In the genomic region with DNA sequence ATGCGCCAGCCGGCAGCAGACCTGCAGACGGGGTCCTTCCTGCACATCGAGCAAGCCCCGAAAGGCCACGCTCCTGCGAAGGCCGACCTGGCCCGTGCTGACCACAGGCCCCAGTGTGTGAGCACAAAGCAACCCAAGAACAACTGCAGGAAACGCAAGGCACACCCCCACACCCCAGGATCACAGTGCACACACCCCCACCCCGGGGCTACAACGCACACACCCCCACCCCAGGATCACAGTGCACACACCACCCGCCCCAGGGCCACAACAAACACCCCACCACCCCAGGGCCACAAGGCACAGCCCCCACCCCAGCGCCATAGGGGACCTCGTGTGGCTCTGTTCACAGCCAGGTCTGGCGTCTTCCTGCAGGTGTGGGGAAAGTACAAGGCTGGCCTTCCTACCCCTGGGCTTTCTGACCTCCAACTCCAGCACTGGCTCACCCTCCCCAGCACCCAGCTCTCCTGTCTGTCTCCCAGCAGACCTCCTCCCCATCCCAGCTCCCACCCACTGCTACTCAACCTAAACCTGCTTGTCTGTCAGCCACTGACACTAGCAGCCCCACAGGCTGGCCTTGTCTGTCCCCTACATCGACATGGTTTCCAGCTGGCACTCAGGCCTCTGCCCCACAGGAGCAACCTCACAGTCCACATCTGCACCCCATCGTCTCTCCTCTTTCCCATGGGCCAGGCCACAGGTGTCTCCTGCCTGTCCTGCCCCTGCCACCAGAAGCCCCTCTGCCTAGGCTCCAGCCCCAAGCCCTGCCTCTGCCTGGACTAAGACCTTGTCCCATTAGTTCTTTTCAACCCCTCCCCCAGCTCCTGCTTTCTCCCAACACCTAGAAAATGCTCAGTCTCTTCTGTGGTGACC, we compare ENCODE assay signal across 23 cellular contexts. TPM values are rescaled to one million over a fixed set of nuclear protein-coding genes. Genes with fewer than 3 reads are reported as not detected.
A peak's percentile ranks its signal among the peaks of the same experiment; 100 is the strongest.
DNase-seq lines count a peak whose midpoint lies in the region; ATAC-seq and TF ChIP-seq lines count a peak whose summit lies in the region.
"Had no signal": no experiment of that assay in that cellular context is flagged by ENCODE, and none has a peak within 500 bp of the region (broad histone marks: within the 10 kb centered on the region; RNA-seq: fewer than 3 reads in every experiment).

No MANE protein-coding gene starts in this region.

- H3K27ac Mint-ChIP-seq in T-helper 2 cell treated with Interferon-gamma antibody and Interleukin-4, amounts not matched to agents 5 μg/mL and 100 μg/mL, for 36 hours = peak overlapping the region; percentile 57
- H3K27ac Mint-ChIP-seq in endothelial cell (ENCODE audit: unreplicated experiment) = no peak overlapping the region
- H3K27ac Mint-ChIP-seq in stimulated activated naive CD8-positive, alpha-beta T cell treated with anti-CD3 and anti-CD28 coated beads, Interleukin-15, amount 100 ng/mL, for 72 hours = no peak overlapping the region
- H3K27ac Mint-ChIP-seq: CD8-positive, alpha-beta T cell had no signal

- no peak overlapping the region for H2AFZ ChIP-seq in neuronal stem cell (ENCODE audit: low read length)

- no peak overlapping the region for H4K8ac ChIP-seq in neuronal stem cell (ENCODE audit: low read depth, low read length)

- peaks cover 0 to 2% of the 10 kb centered on the region in 2 donors for H3K9me3 ChIP-seq in neuronal stem cell (replicated peaks in 1 of 2; ENCODE audit: control insufficient read depth in 2 of 2, insufficient read depth in 1 of 2, low read depth in 1 of 2, low read length in 2 of 2)
- H3K9me3 ChIP-seq: SJSA1 had no signal

- peaks cover 6 to 9% of the 10 kb centered on the region in 2 donors for H3K4me1 ChIP-seq in neuronal stem cell (ENCODE audit: control insufficient read depth in 2 of 2, insufficient read depth in 1 of 2, low read depth in 1 of 2, low read length in 2 of 2)
- H3K4me1 ChIP-seq: SJSA1 had no signal

- H3K36me3 Mint-ChIP-seq in T-helper 2 cell treated with Interferon-gamma antibody and Interleukin-4, amounts not matched to agents 5 μg/mL and 100 μg/mL, for 36 hours (ENCODE audit: low read depth) = no peaks in the 10 kb centered on the region
- H3K36me3 Mint-ChIP-seq in endothelial cell (ENCODE audit: low read depth, unreplicated experiment) = peaks cover 17% of the 10 kb centered on the region
- H3K36me3 Mint-ChIP-seq: CD8-positive, alpha-beta T cell had no signal

- no peak overlapping the region for H3K9ac ChIP-seq in neuronal stem cell (ENCODE audit: low read depth, low read length, poor library complexity)

- no peak for TF ChIP-seq CTCF in endothelial cell (IDR thresholded peaks at IDR 0.05; ENCODE audit: unreplicated experiment)

- H3K4me2 ChIP-seq in neuronal stem cell (ENCODE audit: insufficient read depth, low read length, poor library complexity, severe bottlenecking) = no peak overlapping the region

- WGBS in neuronal stem cell (ENCODE audit: extremely low coverage in 2 of 2, insufficient read length in 2 of 2, insufficient replicate concordance in 1 of 2), 2 donors = no CpG with 5 or more reads among the region's 18 CpGs

- H3K79me1 ChIP-seq in neuronal stem cell (ENCODE audit: low read depth, low read length) = peaks cover 2% of the 10 kb centered on the region

- no peak overlapping the region for H2AK5ac ChIP-seq in neuronal stem cell (ENCODE audit: low read depth, low read length)

- DNase-seq in T-helper 2 cell treated with Interferon-gamma antibody and Interleukin-4, amounts not matched to agents 5 μg/mL and 100 μg/mL, for 36 hours (ENCODE audit: low spot score) = no peak
- no peak for DNase-seq in T-helper 2 cell
- no peak for DNase-seq in endothelial cell (ENCODE audit: low spot score)
- no peak for DNase-seq in neuronal stem cell (ENCODE audit: low spot score)
- no peak for DNase-seq in stimulated activated naive CD8-positive, alpha-beta T cell treated with anti-CD3 and anti-CD28 coated beads, Interleukin-15, amount 100 ng/mL, for 72 hours
- no peak for DNase-seq in globus pallidus (ENCODE audit: low spot score)
- DNase-seq: ACHN; C1 segment of cervical spinal cord; CD8-positive, alpha-beta T cell; Karpas-422; MV-4-11; NCI-H1105 treated with DMSO at 0.1 percent for 48 hours; NCI-H2029 treated with DMSO at 0.1 percent for 48 hours; NCI-H2171 treated with DMSO at 0.1 percent for 48 hours; NCI-H446; NCI-H526 had no signal

- H3K23ac ChIP-seq in neuronal stem cell (ENCODE audit: low read depth, low read length, poor library complexity) = no peak overlapping the region

- no peak overlapping the region for H3K4me3 Mint-ChIP-seq in T-helper 2 cell treated with Interferon-gamma antibody and Interleukin-4, amounts not matched to agents 5 μg/mL and 100 μg/mL, for 36 hours
- peak overlapping the region; percentile 31 for H3K4me3 Mint-ChIP-seq in endothelial cell (ENCODE audit: unreplicated experiment)
- no peak overlapping the region for H3K4me3 Mint-ChIP-seq in stimulated activated naive CD8-positive, alpha-beta T cell treated with anti-CD3 and anti-CD28 coated beads, Interleukin-15, amount 100 ng/mL, for 72 hours
- H3K4me3 Mint-ChIP-seq: CD8-positive, alpha-beta T cell had no signal

- H3K4me3 ChIP-seq in neuronal stem cell (ENCODE audit: low read length in 2 of 2) = no peak overlapping the region
- H3K4me3 ChIP-seq: SJSA1 had no signal

- no peak overlapping the region for H3K4ac ChIP-seq in neuronal stem cell (ENCODE audit: low read length)

- no peak overlapping the region for H2BK5ac ChIP-seq in neuronal stem cell (ENCODE audit: low read length)

- H3K4me1 Mint-ChIP-seq in T-helper 2 cell treated with Interferon-gamma antibody and Interleukin-4, amounts not matched to agents 5 μg/mL and 100 μg/mL, for 36 hours (ENCODE audit: low read depth) = no peaks in the 10 kb centered on the region
- H3K4me1 Mint-ChIP-seq in endothelial cell (ENCODE audit: unreplicated experiment) = peaks cover 10% of the 10 kb centered on the region
- no peaks in the 10 kb centered on the region for H3K4me1 Mint-ChIP-seq in stimulated activated naive CD8-positive, alpha-beta T cell treated with anti-CD3 and anti-CD28 coated beads, Interleukin-15, amount 100 ng/mL, for 72 hours

- H3K27ac ChIP-seq in neuronal stem cell (replicated peaks; ENCODE audit: low read length) = no peak overlapping the region
- H3K27ac ChIP-seq: 22Rv1, SJSA1 had no signal

- H2BK15ac ChIP-seq in neuronal stem cell (ENCODE audit: low read length) = no peak overlapping the region

- H3K27me3 ChIP-seq in neuronal stem cell (ENCODE audit: control insufficient read depth in 3 of 3, insufficient read depth in 3 of 3, low read depth in 1 of 3, low read length in 3 of 3) = no peaks in the 10 kb centered on the region
- H3K27me3 ChIP-seq: SJSA1 had no signal

- no peaks in the 10 kb centered on the region for H3K9me3 Mint-ChIP-seq in T-helper 2 cell treated with Interferon-gamma antibody and Interleukin-4, amounts not matched to agents 5 μg/mL and 100 μg/mL, for 36 hours
- H3K9me3 Mint-ChIP-seq in endothelial cell (ENCODE audit: unreplicated experiment) = no peaks in the 10 kb centered on the region
- no peaks in the 10 kb centered on the region for H3K9me3 Mint-ChIP-seq in stimulated activated naive CD8-positive, alpha-beta T cell treated with anti-CD3 and anti-CD28 coated beads, Interleukin-15, amount 100 ng/mL, for 72 hours
- H3K9me3 Mint-ChIP-seq: CD8-positive, alpha-beta T cell had no signal

- H2BK12ac ChIP-seq in neuronal stem cell (ENCODE audit: low read length) = no peak overlapping the region

- peaks cover 2% of the 10 kb centered on the region for H3K27me3 Mint-ChIP-seq in T-helper 2 cell treated with Interferon-gamma antibody and Interleukin-4, amounts not matched to agents 5 μg/mL and 100 μg/mL, for 36 hours (ENCODE audit: low read depth)
- peaks cover 9% of the 10 kb centered on the region for H3K27me3 Mint-ChIP-seq in endothelial cell (ENCODE audit: unreplicated experiment)
- H3K27me3 Mint-ChIP-seq in stimulated activated naive CD8-positive, alpha-beta T cell treated with anti-CD3 and anti-CD28 coated beads, Interleukin-15, amount 100 ng/mL, for 72 hours = peaks cover 20% of the 10 kb centered on the region

- H3K18ac ChIP-seq in neuronal stem cell (ENCODE audit: low read length) = peak overlapping the region; percentile 77

- H4K91ac ChIP-seq in neuronal stem cell (ENCODE audit: low read depth, low read length, poor library complexity) = no peak overlapping the region

- no peak overlapping the region for H3K14ac ChIP-seq in neuronal stem cell (ENCODE audit: low read length)

- peaks cover 7 to 50% of the 10 kb centered on the region in 2 donors for H3K36me3 ChIP-seq in neuronal stem cell (replicated peaks in 1 of 2; ENCODE audit: control insufficient read depth in 2 of 2, insufficient read depth in 2 of 2, low read length in 2 of 2)
- H3K36me3 ChIP-seq: SJSA1 had no signal

- ATAC-seq in stimulated activated naive CD8-positive, alpha-beta T cell treated with anti-CD3 and anti-CD28 coated beads, Interleukin-15, amount 100 ng/mL, for 72 hours = peak; percentile 31
- ATAC-seq in GM21619 (IDR thresholded peaks at IDR 0.05; ENCODE audit: unreplicated experiment) (no peak), GM19455 (IDR thresholded peaks at IDR 0.05; ENCODE audit: unreplicated experiment) (no peak)
- ATAC-seq: CD8-positive, alpha-beta T cell; Right ventricle myocardium inferior had no signal

- no peak overlapping the region for H2BK120ac ChIP-seq in neuronal stem cell (ENCODE audit: low read depth, low read length)

RNA-seq across cellular contexts. Expression of a gene that starts 20.5 kb away (rescaled TPM):
- total RNA-seq in endothelial cell (ENCODE audit: unreplicated experiment) = 0.69 TPM
- polyA plus RNA-seq in neuronal stem cell (2013, experiment 1 of 2) = 0.49 TPM
- 0.48 TPM for polyA plus RNA-seq in neuronal stem cell (2013, experiment 2 of 2)

RNA-seq across cellular contexts. Expression of a gene that starts 29.7 kb away (rescaled TPM):
- total RNA-seq in endothelial cell (ENCODE audit: unreplicated experiment) = 16.5 TPM
- 7.1 TPM for polyA plus RNA-seq in neuronal stem cell (2013, experiment 1 of 2)
- 7.0 TPM for polyA plus RNA-seq in neuronal stem cell (2013, experiment 2 of 2)
- total RNA-seq: CD8-positive, alpha-beta T cell; M059J; SJSA1 had no signal

RNA-seq across cellular contexts. Expression of a gene that starts 59.2 kb away (rescaled TPM):
- not detected for total RNA-seq in endothelial cell (ENCODE audit: unreplicated experiment)
- not detected for polyA plus RNA-seq in neuronal stem cell (2013, experiment 1 of 2)
- polyA plus RNA-seq in neuronal stem cell (2013, experiment 2 of 2) = not detected
- total RNA-seq: CD8-positive, alpha-beta T cell; G401; Right ventricle myocardium inferior; SJSA1 had no signal
